1 cellular context compared by ENCODE assay signal in the genomic region with DNA sequence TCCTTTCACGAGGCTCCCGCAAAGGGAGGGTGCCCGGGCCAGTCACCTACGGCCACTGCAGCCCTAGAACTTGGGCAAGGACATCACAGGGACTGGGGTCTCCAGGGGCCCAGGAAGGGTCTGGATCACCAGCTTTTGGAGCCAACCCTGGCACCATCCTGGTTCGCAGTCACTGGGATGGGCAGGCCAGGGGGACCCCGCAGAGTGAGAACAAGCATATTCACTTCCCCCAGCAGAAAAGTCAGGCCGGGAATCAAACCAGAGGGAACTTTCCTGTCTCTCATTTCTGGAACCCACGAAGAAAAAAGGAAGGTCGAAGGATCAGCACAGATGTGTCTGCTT.
TF ChIP-seq lines count a peak whose summit lies in the region.

No MANE protein-coding gene starts in this region.

TF ChIP-seq in HepG2, 621 proteins besides CTCF, POLR2A, EP300 and RAD21:
- TF ChIP-seq, protein P1, sequence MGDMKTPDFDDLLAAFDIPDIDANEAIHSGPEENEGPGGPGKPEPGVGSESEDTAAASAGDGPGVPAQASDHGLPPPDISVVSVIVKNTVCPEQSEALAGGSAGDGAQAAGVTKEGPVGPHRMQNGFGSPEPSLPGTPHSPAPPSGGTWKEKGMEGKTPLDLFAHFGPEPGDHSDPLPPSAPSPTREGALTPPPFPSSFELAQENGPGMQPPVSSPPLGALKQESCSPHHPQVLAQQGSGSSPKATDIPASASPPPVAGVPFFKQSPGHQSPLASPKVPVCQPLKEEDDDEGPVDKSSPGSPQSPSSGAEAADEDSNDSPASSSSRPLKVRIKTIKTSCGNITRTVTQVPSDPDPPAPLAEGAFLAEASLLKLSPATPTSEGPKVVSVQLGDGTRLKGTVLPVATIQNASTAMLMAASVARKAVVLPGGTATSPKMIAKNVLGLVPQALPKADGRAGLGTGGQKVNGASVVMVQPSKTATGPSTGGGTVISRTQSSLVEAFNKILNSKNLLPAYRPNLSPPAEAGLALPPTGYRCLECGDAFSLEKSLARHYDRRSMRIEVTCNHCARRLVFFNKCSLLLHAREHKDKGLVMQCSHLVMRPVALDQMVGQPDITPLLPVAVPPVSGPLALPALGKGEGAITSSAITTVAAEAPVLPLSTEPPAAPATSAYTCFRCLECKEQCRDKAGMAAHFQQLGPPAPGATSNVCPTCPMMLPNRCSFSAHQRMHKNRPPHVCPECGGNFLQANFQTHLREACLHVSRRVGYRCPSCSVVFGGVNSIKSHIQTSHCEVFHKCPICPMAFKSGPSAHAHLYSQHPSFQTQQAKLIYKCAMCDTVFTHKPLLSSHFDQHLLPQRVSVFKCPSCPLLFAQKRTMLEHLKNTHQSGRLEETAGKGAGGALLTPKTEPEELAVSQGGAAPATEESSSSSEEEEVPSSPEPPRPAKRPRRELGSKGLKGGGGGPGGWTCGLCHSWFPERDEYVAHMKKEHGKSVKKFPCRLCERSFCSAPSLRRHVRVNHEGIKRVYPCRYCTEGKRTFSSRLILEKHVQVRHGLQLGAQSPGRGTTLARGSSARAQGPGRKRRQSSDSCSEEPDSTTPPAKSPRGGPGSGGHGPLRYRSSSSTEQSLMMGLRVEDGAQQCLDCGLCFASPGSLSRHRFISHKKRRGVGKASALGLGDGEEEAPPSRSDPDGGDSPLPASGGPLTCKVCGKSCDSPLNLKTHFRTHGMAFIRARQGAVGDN (CRISPR knock-in tag; IDR thresholded peaks at IDR 0.05) = peak; percentile 14; the same call in 1 of the 2 replicates
- no peak for TF ChIP-seq ZC3H4 (CRISPR knock-in tag; IDR thresholded peaks at IDR 0.05; ENCODE audit: borderline replicate concordance)
TF ChIP-seq in HepG2: peak in this region for 1.
